ENCODE assay signal across 2 cellular contexts in genomic region chr19:44714597-44715169, GRCh38.
TF ChIP-seq lines count a peak whose summit lies in the region.

No MANE protein-coding gene starts in this region.

TF ChIP-seq in HEK293, 187 proteins besides CTCF, POLR2A, EP300 and RAD21:
- TF ChIP-seq ZBTB17 (tag by site-specific recombination; IDR thresholded peaks at IDR 0.05) (no peak), ZNF174 (tag by site-specific recombination; IDR thresholded peaks at IDR 0.05) (no peak), ZNF623 (tag by site-specific recombination; IDR thresholded peaks at IDR 0.05) (no peak), ZNF280D (tag by site-specific recombination; IDR thresholded peaks at IDR 0.05) (peak; percentile 71; the same call in 1 of the 2 replicates), REPIN1 (tag by site-specific recombination; IDR thresholded peaks at IDR 0.05; ENCODE audit: low read depth) (no peak)

TF ChIP-seq in H1, 55 proteins besides CTCF, POLR2A, EP300 and RAD21 (continued from another document):
- peak; percentile 55; the same call in 1 of the 2 replicates for TF ChIP-seq KDM1A (IDR thresholded peaks at IDR 0.05; ENCODE audit: borderline replicate concordance, low read length)
